ENCODE assay signal across 1 cellular context in genomic region chr11:57390535-57390934, GRCh38.
A peak's percentile ranks its signal among the peaks of the same experiment; 100 is the strongest.
TF ChIP-seq lines count a peak whose summit lies in the region.

TSS of gene PRG2 (minus strand) at chr11:57390650. CDS start at chr11:57389944, 706 bp downstream.

TF ChIP-seq in K562, 482 proteins besides CTCF, POLR2A, EP300 and RAD21 (continued from another document):
- TF ChIP-seq, protein P1, sequence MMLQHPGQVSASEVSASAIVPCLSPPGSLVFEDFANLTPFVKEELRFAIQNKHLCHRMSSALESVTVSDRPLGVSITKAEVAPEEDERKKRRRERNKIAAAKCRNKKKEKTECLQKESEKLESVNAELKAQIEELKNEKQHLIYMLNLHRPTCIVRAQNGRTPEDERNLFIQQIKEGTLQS (IDR thresholded peaks at IDR 0.05), result peak; percentile 47; the same call in 1 of the 2 replicates
- TF ChIP-seq, protein P1 (CRISPR knock-in tag; conservative IDR thresholded peaks at IDR 0.05), result no peak
- TF ChIP-seq RCOR1 (IDR thresholded peaks at IDR 0.05; ENCODE audit: borderline replicate concordance in 1 of 2, low read depth in 2 of 2, low read length in 2 of 2) (peak in 1 of 2 experiments; percentile 88; a peak in 2 of 4 replicates), BDP1 (IDR thresholded peaks at IDR 0.05; ENCODE audit: insufficient read depth, insufficient read length) (no peak), ZNF512 (tag; IDR thresholded peaks at IDR 0.05) (no peak), DPF2 (IDR thresholded peaks at IDR 0.05) (peak; percentile 38; the same call in 1 of the 2 replicates), JUND (IDR thresholded peaks at IDR 0.05; ENCODE audit: borderline replicate concordance, low read depth, low read length) (peak; percentile 42; the same call in 1 of the 2 replicates), JUND (tag; IDR thresholded peaks at IDR 0.05; ENCODE audit: borderline replicate concordance, low read depth, low read length) (no peak; the same call in 2 of the 3 replicates), ZNF311 (CRISPR knock-in tag; IDR thresholded peaks at IDR 0.05) (no peak)
